17 cellular contexts compared by ENCODE assay signal in genomic region chr6:119034827-119035458, GRCh38. TPM values are rescaled to one million over a fixed set of nuclear protein-coding genes. Genes with fewer than 3 reads are reported as not detected.
DNase-seq lines count a peak whose midpoint lies in the region; TF ChIP-seq lines count a peak whose summit lies in the region.
"Had no signal": no experiment of that assay in that cellular context is flagged by ENCODE, and none has a peak within 500 bp of the region (broad histone marks: within the 10 kb centered on the region; RNA-seq: fewer than 3 reads in every experiment).

No MANE protein-coding gene starts in this region.

- intact Hi-C loops in thyroid gland (cut with DNase I): no loop called here

- TF ChIP-seq CTCF in fibroblast of pulmonary artery (IDR thresholded peaks at IDR 0.05; ENCODE audit: low read length, missing control alignments) (no peak), thyroid gland (IDR thresholded peaks at IDR 0.05) (no peak), GM10248 (IDR thresholded peaks at IDR 0.05; ENCODE audit: control extremely low read depth, extremely low read depth, low read depth, missing control alignments) (no peak)

- no peaks in the 10 kb centered on the region for H3K9me3 ChIP-seq in thyroid gland
- no peaks in the 10 kb centered on the region for H3K9me3 ChIP-seq in MG63
- H3K9me3 ChIP-seq: breast epithelium, gastroesophageal sphincter had no signal

- no peak for TF ChIP-seq POLR2A in thyroid gland (IDR thresholded peaks at IDR 0.05)

- DNase-seq in DMS53 (lab: John Stamatoyannopoulos, UW): peak; percentile 23
- DNase-seq in DMS53 treated with DMSO at 0.1 percent for 48 hours (lab: John Stamatoyannopoulos, UW; ENCODE audit: unreplicated experiment): no peak
- DNase-seq in fibroblast of pulmonary artery (ENCODE audit: low read depth): peak; percentile 15
- DNase-seq in lung microvascular endothelial cell (ENCODE audit: low read depth in 2 of 2): peak; percentile 11 to 65
- peak; percentile 10 for DNase-seq in thyroid gland
- DNase-seq in NAMALWA (ENCODE audit: low spot score): no peak
- no peak for DNase-seq in MG63
- DNase-seq in GM10248 (ENCODE audit: extremely low spot score): no peak
- DNase-seq: activated CD4-positive, alpha-beta T cell treated with anti-CD3 and anti-CD28 coated beads for 1 hour; KG1; naive B cell; NCI-H187; NCI-H526 had no signal

- H3K4me3 ChIP-seq in fibroblast of pulmonary artery (replicated peaks; ENCODE audit: low read depth, low read length) (no peak overlapping the region), thyroid gland (replicated peaks in 1 of 3) (no peak overlapping the region), MG63 (no peak overlapping the region)
- H3K4me3 ChIP-seq: breast epithelium, gastroesophageal sphincter had no signal

- peak overlapping the region in 1 of 3 donors; percentile 37 for H3K27ac ChIP-seq in thyroid gland
- H3K27ac ChIP-seq: 22Rv1, C4-2B had no signal

- H3K36me3 ChIP-seq in thyroid gland (no peaks in the 10 kb centered on the region), MG63 (no peaks in the 10 kb centered on the region)
- H3K36me3 ChIP-seq: breast epithelium, gastroesophageal sphincter had no signal

- POLR2A ChIA-PET in GM10248 (lab: Yijun Ruan, JAX): no interaction called here

- peaks cover 0 to 10% of the 10 kb centered on the region in 2 donors for H3K4me1 ChIP-seq in thyroid gland
- H3K4me1 ChIP-seq: breast epithelium had no signal

- WGBS in thyroid gland, 2 donors: 33 to 34% methylated on average over 6 of the region's 6 CpGs

- H3K27me3 ChIP-seq in thyroid gland: no peaks in the 10 kb centered on the region
- no peaks in the 10 kb centered on the region for H3K27me3 ChIP-seq in MG63
- H3K27me3 ChIP-seq: breast epithelium, gastroesophageal sphincter had no signal

- CTCF ChIA-PET in GM10248 (lab: Yijun Ruan, JAX): interaction anchor here (1.0 to 1.5 kb wide), 2 partner anchors 14 to 20 kb away, joined by 3 to 4 read pairs; no protein-coding TSS in a partner anchor

RNA-seq across cellular contexts. Expression of gene FAM184A, which starts 43.5 kb away (rescaled TPM):
- total RNA-seq in lung microvascular endothelial cell (under 0.01 and 0.40 TPM in 2 replicates), thyroid gland (10 to 100 TPM; 19.3 to 37.1 (median 21.3) TPM)
- total RNA-seq in MG63 (2014; rRNA removed; shearing (Covaris generic); ENCODE audit: low replicate concordance): 0.13 TPM in 1 of 2 replicates, not detected in the other

Comparison
In these comparisons a context has a peak if more than half of its experiments do, and no peak if none do; other contexts are left out.
1. DNase-seq: peak in DMS53 (single experiment), fibroblast of pulmonary artery (single experiment), lung microvascular endothelial cell (2 of 2) and thyroid gland (2 of 2); none in DMS53 treated with DMSO at 0.1 percent for 48 hours (single experiment), NAMALWA (single experiment), MG63 (single experiment) and GM10248 (single experiment).
2. RNA of gene FAM184A, which starts 43.5 kb away (total RNA-seq): 19.3 to 37.1 TPM in thyroid gland; under 0.01 to 0.40 TPM in lung microvascular endothelial cell and 0.13 TPM in MG63; every median in the first group is over 10 times any median in the second.